ENCODE assay signal across 8 cellular contexts in the genomic region with DNA sequence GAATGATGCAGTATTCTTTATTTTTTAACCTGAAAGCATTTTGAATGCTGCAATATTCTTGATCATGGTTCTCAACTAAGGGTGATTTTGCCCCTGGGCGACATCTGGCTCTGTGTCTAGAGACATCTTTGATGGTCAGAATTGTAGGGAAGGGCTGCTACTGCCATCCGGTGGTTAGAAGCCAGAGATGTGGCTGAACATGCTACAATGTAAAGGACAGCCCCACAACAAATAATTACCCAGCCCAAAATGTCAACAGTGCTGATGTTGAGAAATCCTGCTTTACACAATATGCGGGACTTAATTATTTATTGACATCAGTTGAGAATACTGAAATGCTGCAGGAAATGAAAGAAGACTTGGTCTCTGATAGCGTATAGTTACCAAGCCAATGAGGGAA. TPM values are rescaled to one million over a fixed set of nuclear protein-coding genes. Genes with fewer than 3 reads are reported as not detected.
A peak's percentile ranks its signal among the peaks of the same experiment; 100 is the strongest.
DNase-seq lines count a peak whose midpoint lies in the region; ATAC-seq, FAIRE-seq and TF ChIP-seq lines count a peak whose summit lies in the region.

No MANE protein-coding gene starts in this region.

- H3K27me3 Mint-ChIP-seq in CD14-positive monocyte (ENCODE audit: low read depth in 3 of 3): no peaks in the 10 kb centered on the region
- H3K27me3 Mint-ChIP-seq in T-helper 2 cell treated with Interferon-gamma antibody and Interleukin-4, amounts not matched to agents 5 μg/mL and 100 μg/mL, for 36 hours (ENCODE audit: low read depth): peaks cover 9% of the 10 kb centered on the region

- H3K36me3 Mint-ChIP-seq in CD14-positive monocyte: no peaks in the 10 kb centered on the region
- no peaks in the 10 kb centered on the region for H3K36me3 Mint-ChIP-seq in T-helper 2 cell treated with Interferon-gamma antibody and Interleukin-4, amounts not matched to agents 5 μg/mL and 100 μg/mL, for 36 hours (ENCODE audit: low read depth)

- no peaks in the 10 kb centered on the region for H3K36me3 ChIP-seq in RWPE2 (ENCODE audit: low read depth)
- no peaks in the 10 kb centered on the region for H3K36me3 ChIP-seq in keratinocyte (ENCODE audit: control insufficient read depth in 2 of 2, extremely low read depth in 1 of 2, insufficient read depth in 2 of 2, low read length in 2 of 2)

- dilution Hi-C loops in keratinocyte (cut with MboI; ENCODE audit: extremely low pct_ligation_motif_present, low sequenced_read_pairs): no loop called here

- H3K4me1 ChIP-seq in RWPE2 (ENCODE audit: insufficient read depth, poor library complexity, severe bottlenecking) (peaks cover 11% of the 10 kb centered on the region), keratinocyte (ENCODE audit: control insufficient read depth, extremely low read depth, insufficient read depth, low read length) (peaks cover 21% of the 10 kb centered on the region)

- H3K9me3 ChIP-seq in RWPE2 (ENCODE audit: severe bottlenecking): no peaks in the 10 kb centered on the region
- H3K9me3 ChIP-seq in keratinocyte (ENCODE audit: control insufficient read depth, low read depth, low read length): no peaks in the 10 kb centered on the region

- no peak overlapping the region for H3K9ac ChIP-seq in keratinocyte (ENCODE audit: control insufficient read depth, extremely low read depth, insufficient read depth, low read length)

- H3K9me1 ChIP-seq in keratinocyte (ENCODE audit: control insufficient read depth, extremely low read depth, insufficient read depth, low read length): no peaks in the 10 kb centered on the region

- TF ChIP-seq CTCF in CD14-positive monocyte (IDR thresholded peaks at IDR 0.05): peak; percentile 54
- peak; percentile 84 for TF ChIP-seq CTCF in RWPE2 (IDR thresholded peaks at IDR 0.05; ENCODE audit: poor library complexity, severe bottlenecking)
- TF ChIP-seq CTCF in keratinocyte (optimal IDR thresholded peaks at IDR 0.05 in 1 of 3, IDR thresholded peaks at IDR 0.05 in 1 of 3, conservative IDR thresholded peaks at IDR 0.05 in 1 of 3; ENCODE audit: extremely low read depth in 1 of 3, insufficient read depth in 2 of 3, low read length in 3 of 3): peak; percentile 62 to 82 (median 67)

- DNase-seq in CD14-positive monocyte (ENCODE audit: low spot score) (peak; percentile 51), HPDE6-E6E7 (ENCODE audit: extremely low spot score) (peak; percentile 44), RWPE2 (ENCODE audit: low spot score) (no peak), keratinocyte (ENCODE audit: low read depth, low spot score) (no peak)
- DNase-seq in effector CD4-positive, alpha-beta T cell: no peak
- no peak for DNase-seq in T-helper 2 cell treated with Interferon-gamma antibody and Interleukin-4, amounts not matched to agents 5 μg/mL and 100 μg/mL, for 36 hours (ENCODE audit: low spot score)

- H3K4me3 Mint-ChIP-seq in CD14-positive monocyte: peak overlapping the region in 1 of 2 donors; percentile 35
- H3K4me3 Mint-ChIP-seq in T-helper 2 cell treated with Interferon-gamma antibody and Interleukin-4, amounts not matched to agents 5 μg/mL and 100 μg/mL, for 36 hours: no peak overlapping the region

- H3K27ac ChIP-seq in RWPE2 (ENCODE audit: poor library complexity, severe bottlenecking) (no peak overlapping the region), keratinocyte (ENCODE audit: control insufficient read depth, insufficient read depth, low read length) (peak overlapping the region; percentile 34)

- peaks cover 0 to 2% (median 0%) of the 10 kb centered on the region in 7 donors for H3K9me3 Mint-ChIP-seq in CD14-positive monocyte
- H3K9me3 Mint-ChIP-seq in T-helper 2 cell treated with Interferon-gamma antibody and Interleukin-4, amounts not matched to agents 5 μg/mL and 100 μg/mL, for 36 hours: no peaks in the 10 kb centered on the region

- H3K4me3 ChIP-seq in RWPE2 (ENCODE audit: severe bottlenecking): no peak overlapping the region
- H3K4me3 ChIP-seq in keratinocyte (ENCODE audit: control insufficient read depth in 2 of 3, extremely low read depth in 1 of 3, insufficient read depth in 2 of 3, low read depth in 1 of 3, low read length in 3 of 3): peak overlapping the region in 1 of 3 experiments; percentile 3

- ATAC-seq in GM19035 (IDR thresholded peaks at IDR 0.05; ENCODE audit: unreplicated experiment) (peak; percentile 61), RWPE2 (ENCODE audit: low read depth) (peak; percentile 89), GM21619 (IDR thresholded peaks at IDR 0.05; ENCODE audit: unreplicated experiment) (no peak)

- no peaks in the 10 kb centered on the region for H3K79me2 ChIP-seq in keratinocyte (ENCODE audit: control insufficient read depth, insufficient read depth, low read length)

- H2AFZ ChIP-seq in keratinocyte (ENCODE audit: control insufficient read depth, low read length): peak overlapping the region; percentile 41

- intact Hi-C loops in CD14-positive monocyte (cut with micrococcal nuclease): loop anchor here in 1 of 2 donors (5.0 kb wide), 1 partner anchor 87 kb away; no protein-coding TSS in a partner anchor

- peaks cover 9% of the 10 kb centered on the region for H3K4me1 Mint-ChIP-seq in CD14-positive monocyte
- H3K4me1 Mint-ChIP-seq in T-helper 2 cell treated with Interferon-gamma antibody and Interleukin-4, amounts not matched to agents 5 μg/mL and 100 μg/mL, for 36 hours (ENCODE audit: low read depth): no peaks in the 10 kb centered on the region

- H4K20me1 ChIP-seq in keratinocyte (ENCODE audit: control insufficient read depth, extremely low read depth, insufficient read depth, low read length): no peaks in the 10 kb centered on the region

- no peaks in the 10 kb centered on the region for H3K27me3 ChIP-seq in RWPE2 (ENCODE audit: insufficient read depth, poor library complexity, severe bottlenecking)
- H3K27me3 ChIP-seq in keratinocyte (ENCODE audit: control insufficient read depth, extremely low read depth, insufficient read depth, low read length): no peaks in the 10 kb centered on the region

- peak; percentile 95 for FAIRE-seq in keratinocyte (lab: Jason Lieb, UNC)

- peak overlapping the region in 3 of 7 donors; percentile 41 to 69 (median 53) for H3K27ac Mint-ChIP-seq in CD14-positive monocyte
- H3K27ac Mint-ChIP-seq in T-helper 2 cell treated with Interferon-gamma antibody and Interleukin-4, amounts not matched to agents 5 μg/mL and 100 μg/mL, for 36 hours: no peak overlapping the region

- H3K4me2 ChIP-seq in keratinocyte (ENCODE audit: control insufficient read depth, extremely low read depth, insufficient read depth, low read depth, low read length): peak overlapping the region; percentile 33

RNA-seq across cellular contexts. Expression of gene SERPINB2, which starts 37.5 kb away (rescaled TPM):
- polyA plus RNA-seq in CD14-positive monocyte (10 to 100 TPM; 14.3 to 19.9 TPM), keratinocyte (555 to 1,052 TPM (median 733 TPM) in 3 replicates)
- polyA plus RNA-seq in keratinocyte (2011; ENCODE audit: low read depth): 712 TPM
- 414 and 847 TPM in 2 replicates for polyA plus RNA-seq in keratinocyte (2011; cell fraction: cytosol; rRNA removed)
- polyA plus RNA-seq in keratinocyte (2011; cell fraction: nucleus; rRNA removed): 2,301 and 2,504 TPM in 2 replicates
- polyA plus RNA-seq in keratinocyte (2012; ENCODE audit: low replicate concordance): 233 and 890 TPM in 2 replicates
- 174 to 585 TPM (median 505 TPM) in 3 replicates for polyA minus RNA-seq in keratinocyte
- 251 TPM for polyA minus RNA-seq in keratinocyte (2011; cell fraction: cytosol; rRNA and poly(A)+ RNA removed)
- polyA minus RNA-seq in keratinocyte (2011; cell fraction: nucleus; rRNA and poly(A)+ RNA removed): 720 and 1,118 TPM in 2 replicates

RNA-seq across cellular contexts. Expression of gene SERPINB10, which starts 57.7 kb away (rescaled TPM):
- polyA plus RNA-seq in CD14-positive monocyte (1 to 10 TPM; 1.3 to 2.0 TPM), keratinocyte (4.2 to 10.1 TPM (median 5.8 TPM) in 3 replicates)
- polyA plus RNA-seq in keratinocyte (2011; ENCODE audit: low read depth): 247 TPM
- polyA plus RNA-seq in keratinocyte (2011; cell fraction: cytosol; rRNA removed): 2.1 and 3.8 TPM in 2 replicates
- 25.8 and 26.4 TPM in 2 replicates for polyA plus RNA-seq in keratinocyte (2011; cell fraction: nucleus; rRNA removed)
- polyA plus RNA-seq in keratinocyte (2012; ENCODE audit: low replicate concordance): 2.2 and 3.9 TPM in 2 replicates
- 0.23 to 6.9 TPM (median 2.7 TPM) in 3 replicates for polyA minus RNA-seq in keratinocyte
- polyA minus RNA-seq in keratinocyte (2011; cell fraction: cytosol; rRNA and poly(A)+ RNA removed): 1.5 TPM
- polyA minus RNA-seq in keratinocyte (2011; cell fraction: nucleus; rRNA and poly(A)+ RNA removed): 5.9 and 17.1 TPM in 2 replicates

Comparison
In these comparisons a context has a peak if more than half of its experiments do, and no peak if none do; other contexts are left out.
1. DNase-seq: peak in CD14-positive monocyte (single experiment) and HPDE6-E6E7 (single experiment); none in RWPE2 (single experiment), keratinocyte (single experiment), effector CD4-positive, alpha-beta T cell (single experiment) and T-helper 2 cell treated with Interferon-gamma antibody and Interleukin-4, amounts not matched to agents 5 μg/mL and 100 μg/mL, for 36 hours (single experiment).
2. RNA of gene SERPINB2, which starts 37.5 kb away (polyA plus RNA-seq): 233 to 2,504 TPM in keratinocyte; 14.3 to 19.9 TPM in CD14-positive monocyte; every median in the first group is over 10 times any median in the second.
3. Peak in every context shown above with its lines, with median percentiles within 50 percentile points of each other: CTCF ChIP-seq.